18 cellular contexts compared by ENCODE assay signal in genomic region chr3:41690766-41691563, GRCh38.
DNase-seq lines count a peak whose midpoint lies in the region; ATAC-seq and TF ChIP-seq lines count a peak whose summit lies in the region.
"Had no signal": no experiment of that assay in that cellular context is flagged by ENCODE, and none has a peak within 500 bp of the region (broad histone marks: within the 10 kb centered on the region; RNA-seq: fewer than 3 reads in every experiment).

No MANE protein-coding gene starts in this region.

- intact Hi-C loops in MCF 10A (cut with micrococcal nuclease) (no loop called here), mammary epithelial cell (cut with micrococcal nuclease) (no loop called here), transverse colon (cut with DNase I; ENCODE audit: low total_unique reads) (no loop called here)

- BruUV-seq in MCF 10A (replicated peaks; lab: Mats Ljungman, UMichigan) (no TSS peak), mammary epithelial cell (replicated peaks; lab: Mats Ljungman, UMichigan) (no TSS peak)

- dilution Hi-C loops in mammary epithelial cell (cut with HindIII; ENCODE audit: low sequenced_read_pairs), result no loop called here

- peaks cover 2% of the 10 kb centered on the region for H3K36me3 ChIP-seq in mammary epithelial cell (ENCODE audit: insufficient read depth, low read length)
- H3K36me3 ChIP-seq in transverse colon, result no peaks in the 10 kb centered on the region
- H3K36me3 ChIP-seq: tibial nerve had no signal

- in situ Hi-C loops in mammary epithelial cell (cut with MboI; ENCODE audit: low sequenced_read_pairs in 2 of 2) (no loop called here), transverse colon (cut with MboI; ENCODE audit: low pct_ligation_motif_present in 1 of 4, low pct_unique_long_range_greater_than_20kb in 1 of 4, low sequenced_read_pairs in 3 of 4) (no loop called here)

- peak; percentile 45 for DNase-seq in MCF 10A (ENCODE audit: unreplicated experiment)
- no peak for DNase-seq in mammary epithelial cell
- peak; percentile 70 for DNase-seq in RPMI7951 (ENCODE audit: low read depth)
- DNase-seq in fibroblast of the aortic adventitia (ENCODE audit: low read depth), result peak; percentile 20
- peak; percentile 35 for DNase-seq in transverse colon
- no peak for DNase-seq in cerebellar nuclear complex (lab: John Stamatoyannopoulos, UW)
- DNase-seq in HPDE6-E6E7 (ENCODE audit: extremely low spot score), result no peak
- DNase-seq: ACHN; activated CD4-positive, CD25-positive, alpha-beta regulatory T cell treated with anti-CD3 and anti-CD28 coated beads, Interleukin-2, amount 50 U/mL, for 72 hours; activated CD8-positive, alpha-beta memory T cell treated with anti-CD3 and anti-CD28 coated beads, Interleukin-2, amount 50 U/mL, for 48 hours; activated naive CD4-positive, alpha-beta T cell treated with anti-CD3 and anti-CD28 coated beads, Interleukin-2, amount 50 U/mL, for 16 hours; Caco-2; effector memory CD4-positive, alpha-beta T cell; NCI-H1436 treated with DMSO at 0.1 percent for 48 hours; T-helper 1 cell had no signal

- no peaks in the 10 kb centered on the region for H3K27me3 Mint-ChIP-seq in MCF 10A (ENCODE audit: insufficient read depth, unreplicated experiment)
- H3K27me3 Mint-ChIP-seq: memory B cell had no signal

- H4K20me1 ChIP-seq in mammary epithelial cell (ENCODE audit: insufficient read depth, low read length), result no peaks in the 10 kb centered on the region

- TF ChIP-seq POLR2A in transverse colon (IDR thresholded peaks at IDR 0.05), result no peak

- CTCF ChIA-PET in MCF 10A (lab: Yijun Ruan, JAX), result interaction anchor here (0.7 kb wide), 1 partner anchor 1111 kb away, joined by 4 read pairs; no protein-coding TSS in a partner anchor
- CTCF ChIA-PET in mammary epithelial cell (lab: Charles Lee; ENCODE audit: low non-redundant PET), result interaction anchor here (0.6 kb wide), 1 partner anchor 19 kb away, joined by 4 read pairs; no protein-coding TSS in a partner anchor

- H3K27ac ChIP-seq in mammary epithelial cell (ENCODE audit: insufficient read depth, low read depth, low read length) (no peak overlapping the region), transverse colon (peak overlapping the region in 2 of 4 donors; percentile 28 to 35)
- H3K27ac ChIP-seq: tibial nerve had no signal

- TF ChIP-seq CTCF in MCF 10A (IDR thresholded peaks at IDR 0.05; ENCODE audit: unreplicated experiment), result no peak
- no peak for TF ChIP-seq CTCF in mammary epithelial cell (conservative IDR thresholded peaks at IDR 0.05 in 1 of 2, IDR thresholded peaks at IDR 0.05 in 1 of 2; ENCODE audit: extremely low read depth in 1 of 2, insufficient read depth in 1 of 2, low read depth in 1 of 2, low read length in 2 of 2)
- no peak for TF ChIP-seq CTCF in fibroblast of the aortic adventitia (IDR thresholded peaks at IDR 0.05; ENCODE audit: insufficient read depth, low read length)
- TF ChIP-seq CTCF in transverse colon (IDR thresholded peaks at IDR 0.05), result no peak

- H3K4me3 ChIP-seq in mammary epithelial cell (replicated peaks in 1 of 3; ENCODE audit: insufficient read depth in 1 of 3, low read depth in 2 of 3, low read length in 3 of 3) (no peak overlapping the region), fibroblast of the aortic adventitia (ENCODE audit: low read depth, low read length) (no peak overlapping the region), transverse colon (no peak overlapping the region)
- H3K4me3 ChIP-seq: tibial nerve had no signal

- ATAC-seq in HG02885 (IDR thresholded peaks at IDR 0.05; ENCODE audit: poor library complexity, unreplicated experiment), result no peak

- H3K4me1 ChIP-seq in mammary epithelial cell (ENCODE audit: insufficient read depth, low read length) (no peaks in the 10 kb centered on the region), transverse colon (peaks cover 0 to 14% (median 4%) of the 10 kb centered on the region in 4 donors)

- peaks cover 13% of the 10 kb centered on the region for H3K4me1 Mint-ChIP-seq in MCF 10A (ENCODE audit: insufficient read depth, unreplicated experiment)
- H3K4me1 Mint-ChIP-seq: memory B cell had no signal

- POLR2A ChIA-PET in MCF 10A (lab: Yijun Ruan, JAX), result no interaction called here

- H3K9me3 ChIP-seq in mammary epithelial cell (replicated peaks; ENCODE audit: insufficient read depth, low read length) (no peaks in the 10 kb centered on the region), transverse colon (no peaks in the 10 kb centered on the region)
- H3K9me3 ChIP-seq: Caco-2, tibial nerve had no signal

- TF ChIP-seq EP300 in transverse colon (IDR thresholded peaks at IDR 0.05; ENCODE audit: low read depth), result no peak

- no peak overlapping the region for H3K4me2 ChIP-seq in mammary epithelial cell (ENCODE audit: insufficient read depth, low read depth, low read length)

- H3K79me2 ChIP-seq in mammary epithelial cell (ENCODE audit: insufficient read depth, low read length), result no peaks in the 10 kb centered on the region

- H3K27me3 ChIP-seq in mammary epithelial cell (ENCODE audit: insufficient read depth, low read length) (no peaks in the 10 kb centered on the region), transverse colon (no peaks in the 10 kb centered on the region)
- H3K27me3 ChIP-seq: tibial nerve had no signal

- WGBS in mammary epithelial cell (ENCODE audit: low coverage, missing lambda C conversion rate), result 56% methylated on average over 5 of the region's 5 CpGs
- 0 to 43% methylated on average over 1 to 5 of the region's 5 CpGs for WGBS in transverse colon (ENCODE audit: low coverage in 1 of 2), 2 donors

- no peaks in the 10 kb centered on the region for H3K9me3 Mint-ChIP-seq in MCF 10A (ENCODE audit: unreplicated experiment)

- H3K4me3 Mint-ChIP-seq in MCF 10A (ENCODE audit: unreplicated experiment), result no peak overlapping the region
- H3K4me3 Mint-ChIP-seq: memory B cell had no signal

- H3K27ac Mint-ChIP-seq in MCF 10A (ENCODE audit: low read depth, unreplicated experiment), result peak overlapping the region; percentile 5
- H3K27ac Mint-ChIP-seq: memory B cell had no signal

- H2AFZ ChIP-seq in mammary epithelial cell (ENCODE audit: low read depth, low read length), result no peak overlapping the region

- no peak overlapping the region for H3K9ac ChIP-seq in mammary epithelial cell (ENCODE audit: insufficient read depth, low read length)

- H3K36me3 Mint-ChIP-seq in MCF 10A (ENCODE audit: insufficient read depth, unreplicated experiment), result peaks cover 7% of the 10 kb centered on the region

Comparison
In these comparisons a context has a peak if more than half of its experiments do, and no peak if none do; other contexts are left out.
1. DNase-seq: peak in MCF 10A (single experiment), RPMI7951 (single experiment), fibroblast of the aortic adventitia (single experiment) and transverse colon (single experiment); none in mammary epithelial cell (single experiment), cerebellar nuclear complex (0 of 2) and HPDE6-E6E7 (single experiment).